ENCODE assay signal across 1 cellular context in genomic region chr2:33931164-33931563, GRCh38.
TF ChIP-seq lines count a peak whose summit lies in the region.

No MANE protein-coding gene starts in this region.

TF ChIP-seq in GM12878, 131 proteins besides CTCF, POLR2A, EP300 and RAD21 (continued from another document):
- TF ChIP-seq CEBPZ (IDR thresholded peaks at IDR 0.05; ENCODE audit: low read depth, low read length) = no peak
- TF ChIP-seq PAX8 (IDR thresholded peaks at IDR 0.05) = no peak
- peak in 1 of 2 experiments; percentile 50; a peak in 1 of 4 replicates for TF ChIP-seq IKZF2 (IDR thresholded peaks at IDR 0.05)
- no peak for TF ChIP-seq KAT2A (conservative IDR thresholded peaks at IDR 0.05; ENCODE audit: control insufficient read depth, low read depth, low read length)
- TF ChIP-seq DPF2 (IDR thresholded peaks at IDR 0.05) = no peak
- TF ChIP-seq HCFC1 (IDR thresholded peaks at IDR 0.05; ENCODE audit: low read length) = no peak
- TF ChIP-seq CREM (IDR thresholded peaks at IDR 0.05; ENCODE audit: low read depth) = no peak
- no peak for TF ChIP-seq PML (IDR thresholded peaks at IDR 0.05; ENCODE audit: low read length)
- peak; percentile 54; the same call in 1 of the 2 replicates for TF ChIP-seq SPI1 (IDR thresholded peaks at IDR 0.05; ENCODE audit: borderline replicate concordance, insufficient read depth, low read depth, low read length)
